1 cellular context compared by ENCODE assay signal in genomic region chr5:82513739-82514138, GRCh38.
TF ChIP-seq lines count a peak whose summit lies in the region.

No MANE protein-coding gene starts in this region.

TF ChIP-seq in SK-N-SH, 30 proteins besides CTCF, POLR2A, EP300 and RAD21 (continued from another document):
- TF ChIP-seq, protein P1, sequence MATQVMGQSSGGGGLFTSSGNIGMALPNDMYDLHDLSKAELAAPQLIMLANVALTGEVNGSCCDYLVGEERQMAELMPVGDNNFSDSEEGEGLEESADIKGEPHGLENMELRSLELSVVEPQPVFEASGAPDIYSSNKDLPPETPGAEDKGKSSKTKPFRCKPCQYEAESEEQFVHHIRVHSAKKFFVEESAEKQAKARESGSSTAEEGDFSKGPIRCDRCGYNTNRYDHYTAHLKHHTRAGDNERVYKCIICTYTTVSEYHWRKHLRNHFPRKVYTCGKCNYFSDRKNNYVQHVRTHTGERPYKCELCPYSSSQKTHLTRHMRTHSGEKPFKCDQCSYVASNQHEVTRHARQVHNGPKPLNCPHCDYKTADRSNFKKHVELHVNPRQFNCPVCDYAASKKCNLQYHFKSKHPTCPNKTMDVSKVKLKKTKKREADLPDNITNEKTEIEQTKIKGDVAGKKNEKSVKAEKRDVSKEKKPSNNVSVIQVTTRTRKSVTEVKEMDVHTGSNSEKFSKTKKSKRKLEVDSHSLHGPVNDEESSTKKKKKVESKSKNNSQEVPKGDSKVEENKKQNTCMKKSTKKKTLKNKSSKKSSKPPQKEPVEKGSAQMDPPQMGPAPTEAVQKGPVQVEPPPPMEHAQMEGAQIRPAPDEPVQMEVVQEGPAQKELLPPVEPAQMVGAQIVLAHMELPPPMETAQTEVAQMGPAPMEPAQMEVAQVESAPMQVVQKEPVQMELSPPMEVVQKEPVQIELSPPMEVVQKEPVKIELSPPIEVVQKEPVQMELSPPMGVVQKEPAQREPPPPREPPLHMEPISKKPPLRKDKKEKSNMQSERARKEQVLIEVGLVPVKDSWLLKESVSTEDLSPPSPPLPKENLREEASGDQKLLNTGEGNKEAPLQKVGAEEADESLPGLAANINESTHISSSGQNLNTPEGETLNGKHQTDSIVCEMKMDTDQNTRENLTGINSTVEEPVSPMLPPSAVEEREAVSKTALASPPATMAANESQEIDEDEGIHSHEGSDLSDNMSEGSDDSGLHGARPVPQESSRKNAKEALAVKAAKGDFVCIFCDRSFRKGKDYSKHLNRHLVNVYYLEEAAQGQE (IDR thresholded peaks at IDR 0.05; ENCODE audit: low read depth, low read length), result no peak
- TF ChIP-seq RFX5 (IDR thresholded peaks at IDR 0.05; ENCODE audit: low read length), result no peak
- no peak for TF ChIP-seq RCOR1 (IDR thresholded peaks at IDR 0.05; ENCODE audit: low read length)
- no peak for TF ChIP-seq USF2 (IDR thresholded peaks at IDR 0.05; ENCODE audit: borderline replicate concordance, low read depth, low read length)
- no peak for TF ChIP-seq TAF1 (IDR thresholded peaks at IDR 0.05; ENCODE audit: borderline replicate concordance, low read depth, low read length)
